Comparison of ENCODE assay signal across 25 cellular contexts in genomic region chr6:106692823-106693216, GRCh38.
DNase-seq lines count a peak whose midpoint lies in the region; ATAC-seq and TF ChIP-seq lines count a peak whose summit lies in the region.
"Had no signal": no experiment of that assay in that cellular context is flagged by ENCODE, and none has a peak within 500 bp of the region (broad histone marks: within the 10 kb centered on the region; RNA-seq: fewer than 3 reads in every experiment).

No MANE protein-coding gene starts in this region.

- H3K4me1 Mint-ChIP-seq in WTC11: peaks cover 41% of the 10 kb centered on the region
- H3K4me1 Mint-ChIP-seq in activated T-helper 1 cell treated with anti-CD3 and anti-CD28 coated beads, Interleukin-12 subunit alpha, Interleukin-12 subunit beta, Interleukin-2, Interleukin-4 antibody, amounts not matched to agents 30 ng/mL and 10 ng/mL and 1 ng/mL, durations not matched to agents 14 hours and 24 hours and 36 hours (ENCODE audit: low read depth): no peaks in the 10 kb centered on the region
- H3K4me1 Mint-ChIP-seq: stimulated activated effector memory CD8-positive, alpha-beta T cell treated with anti-CD3 and anti-CD28 coated beads, Interleukin-12 subunit alpha, Interleukin-12 subunit beta, amount 100 ng/mL, for 72 hours had no signal

- H3K9me3 ChIP-seq in iPS-20b (ENCODE audit: insufficient read depth, low read depth, low read length) (no peaks in the 10 kb centered on the region), suprapubic skin (no peaks in the 10 kb centered on the region)
- H3K9me3 ChIP-seq: adrenal gland, esophagus muscularis mucosa, SJSA1, tibial nerve had no signal

- DNase-seq in DMS 273 (lab: John Stamatoyannopoulos, UW; ENCODE audit: unreplicated experiment) (peak; percentile 17), DMS 273 treated with DMSO at 0.1 percent for 48 hours (lab: John Stamatoyannopoulos, UW) (no peak), WTC11 (ENCODE audit: low spot score) (no peak), suprapubic skin (ENCODE audit: low spot score in 2 of 2) (no peak), NCI-H1436 (lab: John Stamatoyannopoulos, UW) (no peak)
- DNase-seq in activated T-helper 1 cell treated with anti-CD3 and anti-CD28 coated beads, Interleukin-12 subunit alpha, Interleukin-12 subunit beta, Interleukin-2, Interleukin-4 antibody, amounts not matched to agents 30 ng/mL and 10 ng/mL and 1 ng/mL, durations not matched to agents 14 hours and 24 hours and 36 hours (ENCODE audit: low spot score): no peak
- DNase-seq: activated CD4-positive, alpha-beta T cell treated with anti-CD3 and anti-CD28 coated beads, Interleukin-2, amount 50 U/mL, for 48 hours; activated gamma-delta T cell treated with Interleukin-2 at 50 U/mL for 16 hours; central memory CD4-positive, alpha-beta T cell; left ventricle myocardium superior; MV-4-11; NCI-H2081 had no signal

- peak overlapping the region; percentile 93; the same call in 1 of the 2 replicates for H3K27ac Mint-ChIP-seq in WTC11
- no peak overlapping the region for H3K27ac Mint-ChIP-seq in activated T-helper 1 cell treated with anti-CD3 and anti-CD28 coated beads, Interleukin-12 subunit alpha, Interleukin-12 subunit beta, Interleukin-2, Interleukin-4 antibody, amounts not matched to agents 30 ng/mL and 10 ng/mL and 1 ng/mL, durations not matched to agents 14 hours and 24 hours and 36 hours
- H3K27ac Mint-ChIP-seq: B cell; stimulated activated effector memory CD8-positive, alpha-beta T cell treated with anti-CD3 and anti-CD28 coated beads, Interleukin-12 subunit alpha, Interleukin-12 subunit beta, amount 100 ng/mL, for 72 hours; T-helper 1 cell treated with Interleukin-12 subunit alpha and Interleukin-12 subunit beta and Interleukin-4 antibody, amounts not matched to agents 30 μg/mL and 1 μg/mL, for 36 hours had no signal

- ATAC-seq in WTC11 (no peak), HG03442 (IDR thresholded peaks at IDR 0.05; ENCODE audit: unreplicated experiment) (no peak)
- ATAC-seq: left ventricle myocardium superior; right cardiac atrium; stimulated activated effector memory CD8-positive, alpha-beta T cell treated with anti-CD3 and anti-CD28 coated beads, Interleukin-12 subunit alpha, Interleukin-12 subunit beta, amount 100 ng/mL, for 72 hours had no signal

- no peak overlapping the region for H3K4me3 Mint-ChIP-seq in WTC11
- H3K4me3 Mint-ChIP-seq in activated T-helper 1 cell treated with anti-CD3 and anti-CD28 coated beads, Interleukin-12 subunit alpha, Interleukin-12 subunit beta, Interleukin-2, Interleukin-4 antibody, amounts not matched to agents 30 ng/mL and 10 ng/mL and 1 ng/mL, durations not matched to agents 14 hours and 24 hours and 36 hours: no peak overlapping the region
- H3K4me3 Mint-ChIP-seq: B cell; stimulated activated effector memory CD8-positive, alpha-beta T cell treated with anti-CD3 and anti-CD28 coated beads, Interleukin-12 subunit alpha, Interleukin-12 subunit beta, amount 100 ng/mL, for 72 hours; T-helper 1 cell treated with Interleukin-12 subunit alpha and Interleukin-12 subunit beta and Interleukin-4 antibody, amounts not matched to agents 30 μg/mL and 1 μg/mL, for 36 hours had no signal

- H3K27me3 Mint-ChIP-seq in WTC11 (ENCODE audit: low read depth): no peaks in the 10 kb centered on the region
- H3K27me3 Mint-ChIP-seq in activated T-helper 1 cell treated with anti-CD3 and anti-CD28 coated beads, Interleukin-12 subunit alpha, Interleukin-12 subunit beta, Interleukin-2, Interleukin-4 antibody, amounts not matched to agents 30 ng/mL and 10 ng/mL and 1 ng/mL, durations not matched to agents 14 hours and 24 hours and 36 hours (ENCODE audit: insufficient read depth): peaks cover 8% of the 10 kb centered on the region
- H3K27me3 Mint-ChIP-seq: B cell had no signal

- H3K27ac ChIP-seq in iPS-20b (ENCODE audit: low read length) (peak overlapping the region; percentile 73), suprapubic skin (peak overlapping the region; percentile 21)
- H3K27ac ChIP-seq: 22Rv1, adrenal gland, dorsolateral prefrontal cortex, esophagus muscularis mucosa, tibial nerve, VCaP had no signal

- no peak for TF ChIP-seq EP300 in suprapubic skin (IDR thresholded peaks at IDR 0.05)

- peak overlapping the region; percentile 58; the same call in 1 of the 2 replicates for H3K9ac ChIP-seq in iPS-20b (ENCODE audit: low read depth, low read length)

- TF ChIP-seq POLR2A in suprapubic skin (IDR thresholded peaks at IDR 0.05): no peak

- CTCF ChIA-PET in WTC11 (lab: Charles Lee): interaction anchor here (1.0 to 2.1 kb wide), 3 partner anchors 26 to 305 kb away, joined by 3 to 7 read pairs (median 3); no protein-coding TSS in a partner anchor

- WGBS in suprapubic skin: 43% methylated on average over 3 of the region's 3 CpGs

- no peaks in the 10 kb centered on the region for H3K36me3 Mint-ChIP-seq in WTC11
- no peaks in the 10 kb centered on the region for H3K36me3 Mint-ChIP-seq in activated T-helper 1 cell treated with anti-CD3 and anti-CD28 coated beads, Interleukin-12 subunit alpha, Interleukin-12 subunit beta, Interleukin-2, Interleukin-4 antibody, amounts not matched to agents 30 ng/mL and 10 ng/mL and 1 ng/mL, durations not matched to agents 14 hours and 24 hours and 36 hours (ENCODE audit: low read depth)
- H3K36me3 Mint-ChIP-seq: stimulated activated effector memory CD8-positive, alpha-beta T cell treated with anti-CD3 and anti-CD28 coated beads, Interleukin-12 subunit alpha, Interleukin-12 subunit beta, amount 100 ng/mL, for 72 hours had no signal

- no peaks in the 10 kb centered on the region for H3K9me3 Mint-ChIP-seq in WTC11
- no peaks in the 10 kb centered on the region for H3K9me3 Mint-ChIP-seq in activated T-helper 1 cell treated with anti-CD3 and anti-CD28 coated beads, Interleukin-12 subunit alpha, Interleukin-12 subunit beta, Interleukin-2, Interleukin-4 antibody, amounts not matched to agents 30 ng/mL and 10 ng/mL and 1 ng/mL, durations not matched to agents 14 hours and 24 hours and 36 hours
- H3K9me3 Mint-ChIP-seq: stimulated activated effector memory CD8-positive, alpha-beta T cell treated with anti-CD3 and anti-CD28 coated beads, Interleukin-12 subunit alpha, Interleukin-12 subunit beta, amount 100 ng/mL, for 72 hours; T-helper 1 cell treated with Interleukin-12 subunit alpha and Interleukin-12 subunit beta and Interleukin-4 antibody, amounts not matched to agents 30 μg/mL and 1 μg/mL, for 36 hours had no signal

- H3K27me3 ChIP-seq in iPS-20b (ENCODE audit: insufficient read depth, low read length): no peaks in the 10 kb centered on the region
- no peaks in the 10 kb centered on the region for H3K27me3 ChIP-seq in suprapubic skin
- H3K27me3 ChIP-seq: adrenal gland, esophagus muscularis mucosa, SJSA1 had no signal

- POLR2A ChIA-PET in WTC11 (lab: Charles Lee): no interaction called here

- TF ChIP-seq CTCF in WTC11 (IDR thresholded peaks at IDR 0.05) (no peak), suprapubic skin (IDR thresholded peaks at IDR 0.05) (no peak)

- H3K4me1 ChIP-seq in iPS-20b (ENCODE audit: insufficient read depth, low read length) (peaks cover 30% of the 10 kb centered on the region), suprapubic skin (peaks cover 33% of the 10 kb centered on the region)

- H3K36me3 ChIP-seq in iPS-20b (ENCODE audit: insufficient read depth, low read depth, low read length) (no peaks in the 10 kb centered on the region), suprapubic skin (no peaks in the 10 kb centered on the region)
- H3K36me3 ChIP-seq: adrenal gland, esophagus muscularis mucosa, SJSA1, tibial nerve had no signal

- H3K4me3 ChIP-seq in iPS-20b (ENCODE audit: low read length) (no peak overlapping the region), suprapubic skin (no peak overlapping the region)
- H3K4me3 ChIP-seq: adrenal gland, dorsolateral prefrontal cortex, esophagus muscularis mucosa, SJSA1, tibial nerve had no signal

- intact Hi-C loops in activated T-helper 1 cell treated with anti-CD3 and anti-CD28 coated beads, Interleukin-12 subunit alpha, Interleukin-12 subunit beta, Interleukin-2, Interleukin-4 antibody, amounts not matched to agents 30 ng/mL and 10 ng/mL and 1 ng/mL, durations not matched to agents 14 hours and 24 hours and 36 hours (cut with micrococcal nuclease): no loop called here

TF ChIP-seq in WTC11, 78 proteins besides CTCF, POLR2A, EP300 and RAD21:
- TF ChIP-seq ZNF121 (CRISPR knock-in tag; IDR thresholded peaks at IDR 0.05): peak; percentile 44; the same call in 1 of the 2 replicates
- TF ChIP-seq JAZF1 (CRISPR knock-in tag; IDR thresholded peaks at IDR 0.05): no peak
- TF ChIP-seq ZNF416 (CRISPR knock-in tag; IDR thresholded peaks at IDR 0.05): no peak
- no peak for TF ChIP-seq GRHL2 (CRISPR knock-in tag; IDR thresholded peaks at IDR 0.05; ENCODE audit: insufficient replicate concordance, severe bottlenecking)
- TF ChIP-seq, protein P1, sequence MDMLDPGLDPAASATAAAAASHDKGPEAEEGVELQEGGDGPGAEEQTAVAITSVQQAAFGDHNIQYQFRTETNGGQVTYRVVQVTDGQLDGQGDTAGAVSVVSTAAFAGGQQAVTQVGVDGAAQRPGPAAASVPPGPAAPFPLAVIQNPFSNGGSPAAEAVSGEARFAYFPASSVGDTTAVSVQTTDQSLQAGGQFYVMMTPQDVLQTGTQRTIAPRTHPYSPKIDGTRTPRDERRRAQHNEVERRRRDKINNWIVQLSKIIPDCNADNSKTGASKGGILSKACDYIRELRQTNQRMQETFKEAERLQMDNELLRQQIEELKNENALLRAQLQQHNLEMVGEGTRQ (CRISPR knock-in tag; IDR thresholded peaks at IDR 0.05): no peak
- no peak for TF ChIP-seq ETV6 (CRISPR knock-in tag; IDR thresholded peaks at IDR 0.05)
- no peak for TF ChIP-seq TEAD1 (CRISPR knock-in tag; IDR thresholded peaks at IDR 0.05)
- no peak for TF ChIP-seq PRRX2 (CRISPR knock-in tag; IDR thresholded peaks at IDR 0.05)
- 0 out of 2 replicates have a peak, but pooled peaks have one; percentile 14 for TF ChIP-seq ZNF423 (CRISPR knock-in tag; IDR thresholded peaks at IDR 0.05)
